1 cellular context compared by ENCODE assay signal in the genomic region with DNA sequence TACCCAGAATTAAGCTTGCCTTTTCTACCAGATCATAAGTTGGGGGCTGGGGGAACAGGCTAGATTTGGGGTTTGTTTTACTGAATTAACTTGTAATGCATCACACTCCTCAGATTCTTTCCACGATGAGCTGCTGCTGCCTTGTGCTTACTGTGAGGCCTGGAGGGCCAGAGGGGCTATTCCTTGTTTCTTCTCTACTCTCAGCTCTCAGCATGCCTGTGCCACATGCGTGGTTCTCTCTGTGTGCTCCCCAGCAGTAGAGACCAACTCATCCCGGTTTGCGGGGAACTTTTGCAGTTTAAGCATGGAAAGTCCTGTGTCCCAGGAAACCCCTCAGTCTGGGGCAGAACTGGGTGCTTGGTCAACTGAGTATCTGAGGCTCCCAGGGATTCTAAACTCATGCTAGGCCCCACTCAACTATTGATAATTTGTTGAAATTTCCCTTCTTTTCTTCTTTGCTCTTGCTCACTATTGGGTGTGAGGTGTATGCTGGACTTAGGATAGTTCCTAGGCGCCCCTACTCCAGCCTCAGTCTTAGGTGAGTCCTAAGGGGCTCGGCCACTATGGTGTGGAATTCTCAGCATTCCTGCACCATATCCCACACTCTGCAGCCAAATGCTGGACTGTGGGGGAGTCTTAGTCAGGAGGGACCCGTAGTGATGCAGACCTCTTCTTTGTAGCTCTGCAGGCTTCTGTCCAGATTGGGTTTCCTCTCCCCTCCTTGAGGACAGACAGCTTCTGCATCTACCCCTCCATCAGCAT.
TF ChIP-seq lines count a peak whose summit lies in the region.

No MANE protein-coding gene starts in this region.

TF ChIP-seq in WTC11, 78 proteins besides CTCF, POLR2A, EP300 and RAD21:
- TF ChIP-seq IRF2 (CRISPR knock-in tag; IDR thresholded peaks at IDR 0.05; ENCODE audit: borderline replicate concordance, low read depth) (no peak), ZNF317 (CRISPR knock-in tag; IDR thresholded peaks at IDR 0.05; ENCODE audit: borderline replicate concordance, low read depth) (no peak), FOXK1 (CRISPR knock-in tag; IDR thresholded peaks at IDR 0.05) (no peak), E2F1 (CRISPR knock-in tag; IDR thresholded peaks at IDR 0.05) (no peak), SMAD4 (CRISPR knock-in tag; IDR thresholded peaks at IDR 0.05) (no peak), ESRRA (CRISPR knock-in tag; IDR thresholded peaks at IDR 0.05; ENCODE audit: borderline replicate concordance) (no peak), MXD4 (CRISPR knock-in tag; IDR thresholded peaks at IDR 0.05; ENCODE audit: borderline replicate concordance) (no peak), ZNF263 (CRISPR knock-in tag; IDR thresholded peaks at IDR 0.05; ENCODE audit: low read depth) (no peak)
- TF ChIP-seq, protein P1, sequence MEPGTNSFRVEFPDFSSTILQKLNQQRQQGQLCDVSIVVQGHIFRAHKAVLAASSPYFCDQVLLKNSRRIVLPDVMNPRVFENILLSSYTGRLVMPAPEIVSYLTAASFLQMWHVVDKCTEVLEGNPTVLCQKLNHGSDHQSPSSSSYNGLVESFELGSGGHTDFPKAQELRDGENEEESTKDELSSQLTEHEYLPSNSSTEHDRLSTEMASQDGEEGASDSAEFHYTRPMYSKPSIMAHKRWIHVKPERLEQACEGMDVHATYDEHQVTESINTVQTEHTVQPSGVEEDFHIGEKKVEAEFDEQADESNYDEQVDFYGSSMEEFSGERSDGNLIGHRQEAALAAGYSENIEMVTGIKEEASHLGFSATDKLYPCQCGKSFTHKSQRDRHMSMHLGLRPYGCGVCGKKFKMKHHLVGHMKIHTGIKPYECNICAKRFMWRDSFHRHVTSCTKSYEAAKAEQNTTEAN (CRISPR knock-in tag; IDR thresholded peaks at IDR 0.05): no peak
TF ChIP-seq in WTC11: peak in this region for 0.
